ENCODE assay signal across 1 cellular context in genomic region chr14:20332946-20333782, GRCh38.
A peak's percentile ranks its signal among the peaks of the same experiment; 100 is the strongest.
TF ChIP-seq lines count a peak whose summit lies in the region.

A gene with protein sequence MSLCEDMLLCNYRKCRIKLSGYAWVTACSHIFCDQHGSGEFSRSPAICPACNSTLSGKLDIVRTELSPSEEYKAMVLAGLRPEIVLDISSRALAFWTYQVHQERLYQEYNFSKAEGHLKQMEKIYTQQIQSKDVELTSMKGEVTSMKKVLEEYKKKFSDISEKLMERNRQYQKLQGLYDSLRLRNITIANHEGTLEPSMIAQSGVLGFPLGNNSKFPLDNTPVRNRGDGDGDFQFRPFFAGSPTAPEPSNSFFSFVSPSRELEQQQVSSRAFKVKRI (minus strand): TSS chr14:20333279. CDS start chr14:20316523, 16,756 bp downstream.

TF ChIP-seq in HepG2, 621 proteins besides CTCF, POLR2A, EP300 and RAD21 (continued from another document and continues in another):
- TF ChIP-seq, protein P1, sequence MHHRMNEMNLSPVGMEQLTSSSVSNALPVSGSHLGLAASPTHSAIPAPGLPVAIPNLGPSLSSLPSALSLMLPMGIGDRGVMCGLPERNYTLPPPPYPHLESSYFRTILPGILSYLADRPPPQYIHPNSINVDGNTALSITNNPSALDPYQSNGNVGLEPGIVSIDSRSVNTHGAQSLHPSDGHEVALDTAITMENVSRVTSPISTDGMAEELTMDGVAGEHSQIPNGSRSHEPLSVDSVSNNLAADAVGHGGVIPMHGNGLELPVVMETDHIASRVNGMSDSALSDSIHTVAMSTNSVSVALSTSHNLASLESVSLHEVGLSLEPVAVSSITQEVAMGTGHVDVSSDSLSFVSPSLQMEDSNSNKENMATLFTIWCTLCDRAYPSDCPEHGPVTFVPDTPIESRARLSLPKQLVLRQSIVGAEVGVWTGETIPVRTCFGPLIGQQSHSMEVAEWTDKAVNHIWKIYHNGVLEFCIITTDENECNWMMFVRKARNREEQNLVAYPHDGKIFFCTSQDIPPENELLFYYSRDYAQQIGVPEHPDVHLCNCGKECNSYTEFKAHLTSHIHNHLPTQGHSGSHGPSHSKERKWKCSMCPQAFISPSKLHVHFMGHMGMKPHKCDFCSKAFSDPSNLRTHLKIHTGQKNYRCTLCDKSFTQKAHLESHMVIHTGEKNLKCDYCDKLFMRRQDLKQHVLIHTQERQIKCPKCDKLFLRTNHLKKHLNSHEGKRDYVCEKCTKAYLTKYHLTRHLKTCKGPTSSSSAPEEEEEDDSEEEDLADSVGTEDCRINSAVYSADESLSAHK (CRISPR knock-in tag; IDR thresholded peaks at IDR 0.05; ENCODE audit: borderline replicate concordance), result no peak
- no peak for TF ChIP-seq DPF2 (CRISPR knock-in tag; IDR thresholded peaks at IDR 0.05; ENCODE audit: borderline replicate concordance, low read depth)
- no peak for TF ChIP-seq SP4 (CRISPR knock-in tag; IDR thresholded peaks at IDR 0.05)
- TF ChIP-seq KMT2A (CRISPR knock-in tag; IDR thresholded peaks at IDR 0.05), result peak; percentile 24; the same call in 1 of the 2 replicates
- TF ChIP-seq, protein P2, sequence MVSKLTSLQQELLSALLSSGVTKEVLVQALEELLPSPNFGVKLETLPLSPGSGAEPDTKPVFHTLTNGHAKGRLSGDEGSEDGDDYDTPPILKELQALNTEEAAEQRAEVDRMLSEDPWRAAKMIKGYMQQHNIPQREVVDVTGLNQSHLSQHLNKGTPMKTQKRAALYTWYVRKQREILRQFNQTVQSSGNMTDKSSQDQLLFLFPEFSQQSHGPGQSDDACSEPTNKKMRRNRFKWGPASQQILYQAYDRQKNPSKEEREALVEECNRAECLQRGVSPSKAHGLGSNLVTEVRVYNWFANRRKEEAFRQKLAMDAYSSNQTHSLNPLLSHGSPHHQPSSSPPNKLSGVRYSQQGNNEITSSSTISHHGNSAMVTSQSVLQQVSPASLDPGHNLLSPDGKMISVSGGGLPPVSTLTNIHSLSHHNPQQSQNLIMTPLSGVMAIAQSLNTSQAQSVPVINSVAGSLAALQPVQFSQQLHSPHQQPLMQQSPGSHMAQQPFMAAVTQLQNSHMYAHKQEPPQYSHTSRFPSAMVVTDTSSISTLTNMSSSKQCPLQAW (CRISPR knock-in tag; IDR thresholded peaks at IDR 0.05), result no peak; the same call in 1 of the 2 replicates
- no peak for TF ChIP-seq ETV6 (CRISPR knock-in tag; conservative IDR thresholded peaks at IDR 0.05)
- peak; percentile 49; the same call in 1 of the 2 replicates for TF ChIP-seq ZNF619 (CRISPR knock-in tag; IDR thresholded peaks at IDR 0.05)
- TF ChIP-seq ZNF34 (CRISPR knock-in tag; IDR thresholded peaks at IDR 0.05; ENCODE audit: borderline replicate concordance), result no peak
- TF ChIP-seq ZFP62 (CRISPR knock-in tag; IDR thresholded peaks at IDR 0.05), result no peak
- no peak for TF ChIP-seq ZNF776 (CRISPR knock-in tag; IDR thresholded peaks at IDR 0.05)
- TF ChIP-seq PHF5A (CRISPR knock-in tag; IDR thresholded peaks at IDR 0.05; ENCODE audit: low read depth, unreplicated experiment), result no peak
- no peak for TF ChIP-seq MLXIP (CRISPR knock-in tag; IDR thresholded peaks at IDR 0.05; ENCODE audit: borderline replicate concordance)
- no peak for TF ChIP-seq ZNF337 (CRISPR knock-in tag; IDR thresholded peaks at IDR 0.05; ENCODE audit: borderline replicate concordance, low read depth)
- no peak for TF ChIP-seq THAP8 (CRISPR knock-in tag; IDR thresholded peaks at IDR 0.05; ENCODE audit: borderline replicate concordance)
- TF ChIP-seq, protein P3, sequence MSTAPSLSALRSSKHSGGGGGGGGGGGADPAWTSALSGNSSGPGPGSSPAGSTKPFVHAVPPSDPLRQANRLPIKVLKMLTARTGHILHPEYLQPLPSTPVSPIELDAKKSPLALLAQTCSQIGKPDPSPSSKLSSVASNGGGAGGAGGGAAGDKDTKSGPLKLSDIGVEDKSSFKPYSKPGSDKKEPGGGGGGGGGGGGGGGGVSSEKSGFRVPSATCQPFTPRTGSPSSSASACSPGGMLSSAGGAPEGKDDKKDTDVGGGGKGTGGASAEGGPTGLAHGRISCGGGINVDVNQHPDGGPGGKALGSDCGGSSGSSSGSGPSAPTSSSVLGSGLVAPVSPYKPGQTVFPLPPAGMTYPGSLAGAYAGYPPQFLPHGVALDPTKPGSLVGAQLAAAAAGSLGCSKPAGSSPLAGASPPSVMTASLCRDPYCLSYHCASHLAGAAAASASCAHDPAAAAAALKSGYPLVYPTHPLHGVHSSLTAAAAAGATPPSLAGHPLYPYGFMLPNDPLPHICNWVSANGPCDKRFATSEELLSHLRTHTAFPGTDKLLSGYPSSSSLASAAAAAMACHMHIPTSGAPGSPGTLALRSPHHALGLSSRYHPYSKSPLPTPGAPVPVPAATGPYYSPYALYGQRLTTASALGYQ (CRISPR knock-in tag; IDR thresholded peaks at IDR 0.05), result no peak
- TF ChIP-seq HMG20A (CRISPR knock-in tag; IDR thresholded peaks at IDR 0.05; ENCODE audit: borderline replicate concordance), result no peak
- no peak for TF ChIP-seq NR2F1 (CRISPR knock-in tag; IDR thresholded peaks at IDR 0.05)
- TF ChIP-seq ZNF121 (CRISPR knock-in tag; IDR thresholded peaks at IDR 0.05), result no peak
- TF ChIP-seq KDM5B (CRISPR knock-in tag; IDR thresholded peaks at IDR 0.05; ENCODE audit: borderline replicate concordance), result no peak
- peak; percentile 25; the same call in 1 of the 2 replicates for TF ChIP-seq HOXA5 (CRISPR knock-in tag; IDR thresholded peaks at IDR 0.05)
- TF ChIP-seq, protein P4, sequence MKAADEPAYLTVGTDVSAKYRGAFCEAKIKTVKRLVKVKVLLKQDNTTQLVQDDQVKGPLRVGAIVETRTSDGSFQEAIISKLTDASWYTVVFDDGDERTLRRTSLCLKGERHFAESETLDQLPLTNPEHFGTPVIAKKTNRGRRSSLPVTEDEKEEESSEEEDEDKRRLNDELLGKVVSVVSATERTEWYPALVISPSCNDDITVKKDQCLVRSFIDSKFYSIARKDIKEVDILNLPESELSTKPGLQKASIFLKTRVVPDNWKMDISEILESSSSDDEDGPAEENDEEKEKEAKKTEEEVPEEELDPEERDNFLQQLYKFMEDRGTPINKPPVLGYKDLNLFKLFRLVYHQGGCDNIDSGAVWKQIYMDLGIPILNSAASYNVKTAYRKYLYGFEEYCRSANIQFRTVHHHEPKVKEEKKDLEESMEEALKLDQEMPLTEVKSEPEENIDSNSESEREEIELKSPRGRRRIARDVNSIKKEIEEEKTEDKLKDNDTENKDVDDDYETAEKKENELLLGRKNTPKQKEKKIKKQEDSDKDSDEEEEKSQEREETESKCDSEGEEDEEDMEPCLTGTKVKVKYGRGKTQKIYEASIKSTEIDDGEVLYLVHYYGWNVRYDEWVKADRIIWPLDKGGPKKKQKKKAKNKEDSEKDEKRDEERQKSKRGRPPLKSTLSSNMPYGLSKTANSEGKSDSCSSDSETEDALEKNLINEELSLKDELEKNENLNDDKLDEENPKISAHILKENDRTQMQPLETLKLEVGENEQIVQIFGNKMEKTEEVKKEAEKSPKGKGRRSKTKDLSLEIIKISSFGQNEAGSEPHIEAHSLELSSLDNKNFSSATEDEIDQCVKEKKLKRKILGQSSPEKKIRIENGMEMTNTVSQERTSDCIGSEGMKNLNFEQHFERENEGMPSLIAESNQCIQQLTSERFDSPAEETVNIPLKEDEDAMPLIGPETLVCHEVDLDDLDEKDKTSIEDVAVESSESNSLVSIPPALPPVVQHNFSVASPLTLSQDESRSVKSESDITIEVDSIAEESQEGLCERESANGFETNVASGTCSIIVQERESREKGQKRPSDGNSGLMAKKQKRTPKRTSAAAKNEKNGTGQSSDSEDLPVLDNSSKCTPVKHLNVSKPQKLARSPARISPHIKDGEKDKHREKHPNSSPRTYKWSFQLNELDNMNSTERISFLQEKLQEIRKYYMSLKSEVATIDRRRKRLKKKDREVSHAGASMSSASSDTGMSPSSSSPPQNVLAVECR (CRISPR knock-in tag; IDR thresholded peaks at IDR 0.05; ENCODE audit: borderline replicate concordance), result peak; percentile 94
- TF ChIP-seq PAWR (CRISPR knock-in tag; IDR thresholded peaks at IDR 0.05; ENCODE audit: borderline replicate concordance), result no peak
- no peak for TF ChIP-seq GTF3A (CRISPR knock-in tag; conservative IDR thresholded peaks at IDR 0.05)
- no peak for TF ChIP-seq ZNF160 (CRISPR knock-in tag; IDR thresholded peaks at IDR 0.05)
- 0 out of 2 replicates have a peak, but pooled peaks have one; percentile 43 for TF ChIP-seq ZNF510 (CRISPR knock-in tag; IDR thresholded peaks at IDR 0.05; ENCODE audit: low read depth)
- TF ChIP-seq NFE2L2 (IDR thresholded peaks at IDR 0.05; ENCODE audit: low read length), result no peak
- no peak for TF ChIP-seq REL (CRISPR knock-in tag; conservative IDR thresholded peaks at IDR 0.05)
- TF ChIP-seq ZNF720 (CRISPR knock-in tag; IDR thresholded peaks at IDR 0.05), result no peak
- TF ChIP-seq TSC22D2 (CRISPR knock-in tag; IDR thresholded peaks at IDR 0.05; ENCODE audit: borderline replicate concordance), result no peak; the same call in 1 of the 2 replicates
- no peak for TF ChIP-seq HMGXB3 (CRISPR knock-in tag; IDR thresholded peaks at IDR 0.05; ENCODE audit: borderline replicate concordance)
- TF ChIP-seq HOXA3 (CRISPR knock-in tag; IDR thresholded peaks at IDR 0.05), result peak; percentile 2; the same call in 1 of the 2 replicates
- TF ChIP-seq ZNF460 (CRISPR knock-in tag; IDR thresholded peaks at IDR 0.05; ENCODE audit: borderline replicate concordance), result no peak
- TF ChIP-seq ZNF446 (CRISPR knock-in tag; IDR thresholded peaks at IDR 0.05), result 0 out of 2 replicates have a peak, but pooled peaks have one; percentile 50
- no peak for TF ChIP-seq ZBTB1 (CRISPR knock-in tag; IDR thresholded peaks at IDR 0.05; ENCODE audit: borderline replicate concordance)
- no peak for TF ChIP-seq ISL2 (CRISPR knock-in tag; IDR thresholded peaks at IDR 0.05)
- TF ChIP-seq NR2C2 (CRISPR knock-in tag; IDR thresholded peaks at IDR 0.05; ENCODE audit: borderline replicate concordance), result no peak; the same call in none of the 2 replicates
- TF ChIP-seq ZBTB2 (CRISPR knock-in tag; IDR thresholded peaks at IDR 0.05; ENCODE audit: low read depth), result no peak
- 0 out of 2 replicates have a peak, but pooled peaks have one; percentile 60 for TF ChIP-seq ERF (CRISPR knock-in tag; IDR thresholded peaks at IDR 0.05)
- no peak; the same call in 1 of the 2 replicates for TF ChIP-seq SMAD3 (CRISPR knock-in tag; IDR thresholded peaks at IDR 0.05)
- no peak for TF ChIP-seq RFX1 (IDR thresholded peaks at IDR 0.05)
- TF ChIP-seq SRSF9 (IDR thresholded peaks at IDR 0.05; ENCODE audit: borderline replicate concordance, insufficient read depth, low read depth, low read length, poor library complexity, severe bottlenecking), result no peak
- TF ChIP-seq NPAS2 (CRISPR knock-in tag; IDR thresholded peaks at IDR 0.05; ENCODE audit: borderline replicate concordance), result no peak
